In the genomic region with DNA sequence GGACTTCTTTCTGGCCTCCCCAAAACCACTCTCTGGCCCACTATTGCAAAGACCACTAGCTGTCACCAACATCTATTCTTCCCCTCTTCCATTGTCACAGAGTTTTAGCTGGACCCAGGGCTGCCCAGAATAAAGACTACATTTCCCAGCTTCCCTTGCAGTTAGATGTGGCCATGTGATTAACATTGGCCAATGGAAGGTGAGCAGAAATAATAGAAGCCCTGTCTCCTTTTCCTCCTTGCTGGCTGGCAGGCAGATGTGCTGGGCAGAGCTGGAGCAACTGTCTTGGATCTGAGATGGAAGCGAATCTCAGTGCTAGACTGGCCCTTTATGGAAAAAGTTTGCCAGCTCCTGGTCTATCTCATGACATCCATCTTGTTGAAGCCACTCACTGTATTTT, we compare ENCODE assay signal across 1 cellular context.
TF ChIP-seq lines count a peak whose summit lies in the region.

No MANE protein-coding gene starts in this region.

TF ChIP-seq in HCT116, 20 proteins besides CTCF, POLR2A, EP300 and RAD21 (continued from another document):
- TF ChIP-seq, protein P1, sequence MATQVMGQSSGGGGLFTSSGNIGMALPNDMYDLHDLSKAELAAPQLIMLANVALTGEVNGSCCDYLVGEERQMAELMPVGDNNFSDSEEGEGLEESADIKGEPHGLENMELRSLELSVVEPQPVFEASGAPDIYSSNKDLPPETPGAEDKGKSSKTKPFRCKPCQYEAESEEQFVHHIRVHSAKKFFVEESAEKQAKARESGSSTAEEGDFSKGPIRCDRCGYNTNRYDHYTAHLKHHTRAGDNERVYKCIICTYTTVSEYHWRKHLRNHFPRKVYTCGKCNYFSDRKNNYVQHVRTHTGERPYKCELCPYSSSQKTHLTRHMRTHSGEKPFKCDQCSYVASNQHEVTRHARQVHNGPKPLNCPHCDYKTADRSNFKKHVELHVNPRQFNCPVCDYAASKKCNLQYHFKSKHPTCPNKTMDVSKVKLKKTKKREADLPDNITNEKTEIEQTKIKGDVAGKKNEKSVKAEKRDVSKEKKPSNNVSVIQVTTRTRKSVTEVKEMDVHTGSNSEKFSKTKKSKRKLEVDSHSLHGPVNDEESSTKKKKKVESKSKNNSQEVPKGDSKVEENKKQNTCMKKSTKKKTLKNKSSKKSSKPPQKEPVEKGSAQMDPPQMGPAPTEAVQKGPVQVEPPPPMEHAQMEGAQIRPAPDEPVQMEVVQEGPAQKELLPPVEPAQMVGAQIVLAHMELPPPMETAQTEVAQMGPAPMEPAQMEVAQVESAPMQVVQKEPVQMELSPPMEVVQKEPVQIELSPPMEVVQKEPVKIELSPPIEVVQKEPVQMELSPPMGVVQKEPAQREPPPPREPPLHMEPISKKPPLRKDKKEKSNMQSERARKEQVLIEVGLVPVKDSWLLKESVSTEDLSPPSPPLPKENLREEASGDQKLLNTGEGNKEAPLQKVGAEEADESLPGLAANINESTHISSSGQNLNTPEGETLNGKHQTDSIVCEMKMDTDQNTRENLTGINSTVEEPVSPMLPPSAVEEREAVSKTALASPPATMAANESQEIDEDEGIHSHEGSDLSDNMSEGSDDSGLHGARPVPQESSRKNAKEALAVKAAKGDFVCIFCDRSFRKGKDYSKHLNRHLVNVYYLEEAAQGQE (IDR thresholded peaks at IDR 0.05; ENCODE audit: low read depth): no peak
